ENCODE assay signal across 19 cellular contexts in the genomic region with DNA sequence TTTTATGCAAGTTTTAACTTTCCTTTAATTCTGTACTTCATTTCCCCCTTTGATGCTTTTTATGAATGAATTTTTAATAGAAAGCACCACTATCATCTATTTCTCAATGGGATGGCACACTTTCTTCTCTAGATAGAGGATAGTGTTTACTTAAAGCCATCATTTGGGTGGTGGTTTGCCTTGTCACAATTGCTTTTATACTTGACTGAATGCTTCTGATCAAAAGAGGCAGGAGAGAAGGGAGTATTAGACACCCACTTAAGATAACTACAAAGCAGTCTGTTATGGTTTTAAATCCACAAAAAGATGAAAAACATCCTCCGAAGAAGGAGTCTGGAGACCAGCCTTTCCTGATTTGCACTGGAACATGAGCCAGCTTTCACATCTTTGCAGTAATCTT.
A peak's percentile ranks its signal among the peaks of the same experiment; 100 is the strongest.
DNase-seq lines count a peak whose midpoint lies in the region; ATAC-seq lines count a peak whose summit lies in the region.
"Had no signal": no experiment of that assay in that cellular context is flagged by ENCODE, and none has a peak within 500 bp of the region (broad histone marks: within the 10 kb centered on the region; RNA-seq: fewer than 3 reads in every experiment).

No MANE protein-coding gene starts in this region.

- ATAC-seq in HG03565 (IDR thresholded peaks at IDR 0.05; ENCODE audit: unreplicated experiment): peak; percentile 6
- peak in 1 of 2 donors; percentile 39 for ATAC-seq in activated naive CD4-positive, alpha-beta T cell treated with anti-CD3 and anti-CD28 coated beads, Interleukin-2, amount 50 U/mL, for 72 hours
- ATAC-seq in stimulated activated memory B cell treated with anti-CD40 and anti-IgM and Interleukin-4, amounts not matched to agents 10 μg/mL and 1 μg/mL and 100 μg/mL, for 72 hours: peak; percentile 48
- ATAC-seq: gastroesophageal sphincter had no signal

- H3K4me1 Mint-ChIP-seq in activated naive CD4-positive, alpha-beta T cell treated with anti-CD3 and anti-CD28 coated beads for 36 hours (ENCODE audit: low read depth): peaks cover 57% of the 10 kb centered on the region
- H3K4me1 Mint-ChIP-seq in stimulated activated memory B cell treated with anti-CD40 and anti-IgM and Interleukin-4, amounts not matched to agents 10 μg/mL and 1 μg/mL and 100 μg/mL, for 72 hours: peaks cover 34% of the 10 kb centered on the region
- H3K4me1 Mint-ChIP-seq: endodermal cell had no signal

- no peaks in the 10 kb centered on the region for H3K27me3 Mint-ChIP-seq in activated naive CD4-positive, alpha-beta T cell treated with anti-CD3 and anti-CD28 coated beads for 36 hours (ENCODE audit: low read depth)
- no peaks in the 10 kb centered on the region for H3K27me3 Mint-ChIP-seq in stimulated activated memory B cell treated with anti-CD40 and anti-IgM and Interleukin-4, amounts not matched to agents 10 μg/mL and 1 μg/mL and 100 μg/mL, for 72 hours

- H3K4me3 Mint-ChIP-seq in activated naive CD4-positive, alpha-beta T cell treated with anti-CD3 and anti-CD28 coated beads for 36 hours: peak overlapping the region; percentile 27
- H3K4me3 Mint-ChIP-seq in stimulated activated memory B cell treated with anti-CD40 and anti-IgM and Interleukin-4, amounts not matched to agents 10 μg/mL and 1 μg/mL and 100 μg/mL, for 72 hours: no peak overlapping the region
- H3K4me3 Mint-ChIP-seq: endodermal cell had no signal

- peaks cover 7% of the 10 kb centered on the region for H3K36me3 Mint-ChIP-seq in activated naive CD4-positive, alpha-beta T cell treated with anti-CD3 and anti-CD28 coated beads for 36 hours (ENCODE audit: low read depth)
- H3K36me3 Mint-ChIP-seq in activated naive CD4-positive, alpha-beta T cell treated with anti-CD3 and anti-CD28 coated beads, Interleukin-2, amount 50 U/mL, for 72 hours: peaks cover 19 to 21% of the 10 kb centered on the region in 2 donors
- H3K36me3 Mint-ChIP-seq in stimulated activated memory B cell treated with anti-CD40 and anti-IgM and Interleukin-4, amounts not matched to agents 10 μg/mL and 1 μg/mL and 100 μg/mL, for 72 hours: peaks cover 20% of the 10 kb centered on the region

- no peak for DNase-seq in activated naive CD4-positive, alpha-beta T cell treated with anti-CD3 and anti-CD28 coated beads for 36 hours
- no peak for DNase-seq in activated naive CD4-positive, alpha-beta T cell treated with anti-CD3 and anti-CD28 coated beads, Interleukin-2, amount 50 U/mL, for 16 hours
- no peak for DNase-seq in activated naive CD4-positive, alpha-beta T cell treated with anti-CD3 and anti-CD28 coated beads, Interleukin-2, amount 50 U/mL, for 72 hours (ENCODE audit: low spot score in 2 of 2)
- DNase-seq in ureter (ENCODE audit: low spot score) (no peak), putamen (ENCODE audit: low spot score) (no peak), cerebellar nuclear complex (lab: John Stamatoyannopoulos, UW) (no peak)
- DNase-seq: DMS53, endodermal cell, esophagus squamous epithelium, GDM1, HCEC 1CT, hypothalamus, MG63, NCI-H1417, NCI-H510A, sigmoid colon had no signal

- CTCF ChIA-PET in activated naive CD4-positive, alpha-beta T cell treated with anti-CD3 and anti-CD28 coated beads for 36 hours (lab: Charles Lee): interaction anchor here (1.7 kb wide), 1 partner anchor 272 kb away, joined by 3 read pairs; no protein-coding TSS in a partner anchor

- intact Hi-C loops in activated naive CD4-positive, alpha-beta T cell treated with anti-CD3 and anti-CD28 coated beads for 36 hours (cut with micrococcal nuclease): loop anchor here (1.0 to 10.0 kb wide), 8 partner anchors 9 to 1498 kb away; partner anchors contain the start of gene KDM5D

- peaks cover 6% of the 10 kb centered on the region for H3K9me3 Mint-ChIP-seq in activated naive CD4-positive, alpha-beta T cell treated with anti-CD3 and anti-CD28 coated beads for 36 hours
- peaks cover 0 to 15% of the 10 kb centered on the region in 2 donors for H3K9me3 Mint-ChIP-seq in activated naive CD4-positive, alpha-beta T cell treated with anti-CD3 and anti-CD28 coated beads, Interleukin-2, amount 50 U/mL, for 72 hours
- H3K9me3 Mint-ChIP-seq in stimulated activated memory B cell treated with anti-CD40 and anti-IgM and Interleukin-4, amounts not matched to agents 10 μg/mL and 1 μg/mL and 100 μg/mL, for 72 hours: no peaks in the 10 kb centered on the region
- H3K9me3 Mint-ChIP-seq: endodermal cell had no signal

- peak overlapping the region; percentile 94 for H3K27ac Mint-ChIP-seq in activated naive CD4-positive, alpha-beta T cell treated with anti-CD3 and anti-CD28 coated beads for 36 hours
- H3K27ac Mint-ChIP-seq in activated naive CD4-positive, alpha-beta T cell treated with anti-CD3 and anti-CD28 coated beads, Interleukin-2, amount 50 U/mL, for 72 hours: peak overlapping the region; percentile 93 to 95
- H3K27ac Mint-ChIP-seq in stimulated activated memory B cell treated with anti-CD40 and anti-IgM and Interleukin-4, amounts not matched to agents 10 μg/mL and 1 μg/mL and 100 μg/mL, for 72 hours: peak overlapping the region; percentile 93
- H3K27ac Mint-ChIP-seq: endodermal cell had no signal
